Comparison of ENCODE assay signal across 12 cellular contexts in genomic region chrX:53321943-53322497, GRCh38. TPM values are rescaled to one million over a fixed set of nuclear protein-coding genes. Genes with fewer than 3 reads are reported as not detected.
DNase-seq lines count a peak whose midpoint lies in the region; ATAC-seq, FAIRE-seq and TF ChIP-seq lines count a peak whose summit lies in the region.
"Had no signal": no experiment of that assay in that cellular context is flagged by ENCODE, and none has a peak within 500 bp of the region (broad histone marks: within the 10 kb centered on the region; RNA-seq: fewer than 3 reads in every experiment).

No MANE protein-coding gene starts in this region.

- CTCF ChIA-PET in CD4-positive, alpha-beta T cell (lab: Charles Lee) = no interaction called here

- H3K9me3 Mint-ChIP-seq in CD4-positive, alpha-beta T cell = no peaks in the 10 kb centered on the region
- H3K9me3 Mint-ChIP-seq in H9 (peaks cover 76% of the 10 kb centered on the region in 2 experiments), astrocyte (ENCODE audit: unreplicated experiment) (no peaks in the 10 kb centered on the region)
- no peaks in the 10 kb centered on the region for H3K9me3 Mint-ChIP-seq in natural killer cell treated with Interleukin-12 subunit alpha and Interleukin-12 subunit beta and Interleukin-15 and Interleukin-18, amount 100 ng/mL, for 72 hours

- no peak overlapping the region for H2BK5ac ChIP-seq in H9 (ENCODE audit: insufficient read length, low read length)

- DNase-seq in CD4-positive, alpha-beta T cell = no peak
- DNase-seq in H9 (no peak), astrocyte (ENCODE audit: low read depth) (no peak), dedifferentiated amniotic fluid mesenchymal stem cell (ENCODE audit: extremely low spot score) (no peak)
- DNase-seq in natural killer cell treated with Interleukin-12 subunit alpha and Interleukin-12 subunit beta and Interleukin-15 and Interleukin-18, amount 100 ng/mL, for 72 hours (ENCODE audit: low spot score) = no peak
- DNase-seq: GOT3, NCI-H1092 had no signal

- H3K79me1 ChIP-seq in H9 (ENCODE audit: insufficient read depth, low read depth, low read length, poor library complexity, severe bottlenecking) = no peaks in the 10 kb centered on the region

- H3K27me3 Mint-ChIP-seq in CD4-positive, alpha-beta T cell = peaks cover 69% of the 10 kb centered on the region
- H3K27me3 Mint-ChIP-seq in H9 (ENCODE audit: low read depth) (peaks cover 59% of the 10 kb centered on the region), astrocyte (ENCODE audit: low read depth, unreplicated experiment) (peaks cover 52% of the 10 kb centered on the region)
- peaks cover 33 to 50% of the 10 kb centered on the region in 2 donors for H3K27me3 Mint-ChIP-seq in natural killer cell treated with Interleukin-12 subunit alpha and Interleukin-12 subunit beta and Interleukin-15 and Interleukin-18, amount 100 ng/mL, for 72 hours

- no peaks in the 10 kb centered on the region for H3K36me3 ChIP-seq in astrocyte (ENCODE audit: insufficient read depth, low read length)
- H3K36me3 ChIP-seq: suprapubic skin had no signal

- no peaks in the 10 kb centered on the region for H3K36me3 Mint-ChIP-seq in CD4-positive, alpha-beta T cell (ENCODE audit: low read depth)
- H3K36me3 Mint-ChIP-seq in H9 (ENCODE audit: insufficient read depth in 1 of 3, low read depth in 3 of 3) (peaks cover 2 to 11% (median 5%) of the 10 kb centered on the region in 3 experiments; a peak in 4 of 7 replicates), astrocyte (ENCODE audit: low read depth, unreplicated experiment) (no peaks in the 10 kb centered on the region)
- H3K36me3 Mint-ChIP-seq in natural killer cell treated with Interleukin-12 subunit alpha and Interleukin-12 subunit beta and Interleukin-15 and Interleukin-18, amount 100 ng/mL, for 72 hours = no peaks in the 10 kb centered on the region

- FAIRE-seq in astrocyte (lab: Jason Lieb, UNC) = no peak
- FAIRE-seq: G401.6, keratinocyte had no signal

- H3K9ac ChIP-seq in H9 (ENCODE audit: extremely low read depth, insufficient read length, low read length) (no peak overlapping the region), astrocyte (ENCODE audit: low read length) (no peak overlapping the region)

- peaks cover 75% of the 10 kb centered on the region for H3K27me3 ChIP-seq in CD4-positive, alpha-beta T cell (ENCODE audit: control insufficient read depth, insufficient read depth, low read length)
- H3K27me3 ChIP-seq in H9 (ENCODE audit: insufficient read depth, low read length) (no peaks in the 10 kb centered on the region), astrocyte (ENCODE audit: insufficient read depth, low read length) (peaks cover 33% of the 10 kb centered on the region)
- H3K27me3 ChIP-seq: suprapubic skin had no signal

- no peak overlapping the region for H4K8ac ChIP-seq in H9 (replicated peaks; ENCODE audit: insufficient read length, low read depth, low read length)

- no CpG with 5 or more reads among the region's 6 CpGs for WGBS in H9 (ENCODE audit: extremely low coverage, insufficient read length, low lambda C conversion rate)

- H2BK20ac ChIP-seq in H9 (ENCODE audit: low read depth, low read length, poor library complexity, severe bottlenecking) = no peak overlapping the region

- H3K4me1 Mint-ChIP-seq in CD4-positive, alpha-beta T cell (ENCODE audit: low read depth) = peaks cover 13% of the 10 kb centered on the region
- H3K4me1 Mint-ChIP-seq in H9 (peaks cover 33 to 39% of the 10 kb centered on the region in 2 experiments), astrocyte (ENCODE audit: low read depth, unreplicated experiment) (peaks cover 2% of the 10 kb centered on the region)
- H3K4me1 Mint-ChIP-seq in natural killer cell treated with Interleukin-12 subunit alpha and Interleukin-12 subunit beta and Interleukin-15 and Interleukin-18, amount 100 ng/mL, for 72 hours (ENCODE audit: low read depth in 2 of 2) = peaks cover 20 to 22% of the 10 kb centered on the region in 2 donors

- TF ChIP-seq CTCF in CD4-positive, alpha-beta T cell (IDR thresholded peaks at IDR 0.05) = no peak
- TF ChIP-seq CTCF in H9 (conservative IDR thresholded peaks at IDR 0.05) (no peak), astrocyte (IDR thresholded peaks at IDR 0.05; ENCODE audit: insufficient read depth, low read depth, low read length) (no peak)

- no peak overlapping the region for H3K18ac ChIP-seq in H9 (ENCODE audit: insufficient read length, low read depth, low read length)

- H3K9me3 ChIP-seq in CD4-positive, alpha-beta T cell (ENCODE audit: control insufficient read depth, low read length) = no peaks in the 10 kb centered on the region
- peaks cover 33% of the 10 kb centered on the region for H3K9me3 ChIP-seq in H9 (ENCODE audit: control insufficient read depth, low read depth, low read length)
- no peaks in the 10 kb centered on the region for H3K9me3 ChIP-seq in astrocyte (ENCODE audit: insufficient read depth, low read depth, low read length)
- H3K9me3 ChIP-seq: suprapubic skin had no signal

- peak overlapping the region; percentile 86 for H3K4me3 Mint-ChIP-seq in CD4-positive, alpha-beta T cell
- H3K4me3 Mint-ChIP-seq in H9 (peak overlapping the region; percentile 58 to 84), astrocyte (ENCODE audit: unreplicated experiment) (peak overlapping the region; percentile 66)
- H3K4me3 Mint-ChIP-seq in natural killer cell treated with Interleukin-12 subunit alpha and Interleukin-12 subunit beta and Interleukin-15 and Interleukin-18, amount 100 ng/mL, for 72 hours = peak overlapping the region; percentile 59

- H3K23me2 ChIP-seq in H9 (ENCODE audit: insufficient read length, low read depth, low read length, poor library complexity, severe bottlenecking) = peaks cover 8% of the 10 kb centered on the region

- H3K79me2 ChIP-seq in H9 (ENCODE audit: insufficient read depth, low read length) (peaks cover 11% of the 10 kb centered on the region; the same call in 1 of the 2 replicates), astrocyte (ENCODE audit: insufficient read depth, low read length) (no peaks in the 10 kb centered on the region)

- H3K27ac Mint-ChIP-seq in CD4-positive, alpha-beta T cell = no peak overlapping the region
- peak overlapping the region in 1 of 3 experiments; percentile 5; a peak in 1 of 7 replicates for H3K27ac Mint-ChIP-seq in H9
- H3K27ac Mint-ChIP-seq in astrocyte (ENCODE audit: unreplicated experiment) = no peak overlapping the region
- peak overlapping the region in 1 of 2 donors; percentile 4 for H3K27ac Mint-ChIP-seq in natural killer cell treated with Interleukin-12 subunit alpha and Interleukin-12 subunit beta and Interleukin-15 and Interleukin-18, amount 100 ng/mL, for 72 hours

- H2BK120ac ChIP-seq in H9 (ENCODE audit: low read depth, low read length, poor library complexity, severe bottlenecking) = no peak overlapping the region

- H2AFZ ChIP-seq in H9 (ENCODE audit: low read length) (no peak overlapping the region), astrocyte (ENCODE audit: low read depth, low read length) (no peak overlapping the region)

- H3K14ac ChIP-seq in H9 (ENCODE audit: insufficient read depth, low read length) = no peak overlapping the region; the same call in 1 of the 2 replicates

- intact Hi-C loops in CD4-positive, alpha-beta T cell (cut with DNase I, micrococcal nuclease) = no loop called here

- H2AK5ac ChIP-seq in H9 (ENCODE audit: insufficient read length, low read length) = no peak overlapping the region

- no peak for ATAC-seq in CD4-positive, alpha-beta T cell (ENCODE audit: poor library complexity)
- no peak for ATAC-seq in natural killer cell treated with Interleukin-12 subunit alpha and Interleukin-12 subunit beta and Interleukin-15 and Interleukin-18, amount 100 ng/mL, for 72 hours
- ATAC-seq in HG02852 (IDR thresholded peaks at IDR 0.05; ENCODE audit: unreplicated experiment) = no peak
- no peak for ATAC-seq in HG03039 (IDR thresholded peaks at IDR 0.05; ENCODE audit: unreplicated experiment)

- H4K20me1 ChIP-seq in H9 (ENCODE audit: control insufficient read depth, insufficient read depth, insufficient read length) (no peaks in the 10 kb centered on the region), astrocyte (ENCODE audit: insufficient read depth, low read length) (peaks cover 3% of the 10 kb centered on the region)

- H3K4me2 ChIP-seq in H9 (ENCODE audit: insufficient read depth, insufficient read length, low read length) (peak overlapping the region; percentile 60), astrocyte (ENCODE audit: low read length) (no peak overlapping the region)

- no peak overlapping the region for H3T11ph ChIP-seq in H9 (ENCODE audit: low read length)

- H4K91ac ChIP-seq in H9 (ENCODE audit: insufficient read length, low read depth, low read length) = no peak overlapping the region

- POLR2A ChIA-PET in CD4-positive, alpha-beta T cell (lab: Charles Lee) = no interaction called here

- H3K4me1 ChIP-seq in H9 (ENCODE audit: insufficient read depth, low read length) (peaks cover 3% of the 10 kb centered on the region; the same call in 1 of the 2 replicates), astrocyte (ENCODE audit: insufficient read depth, low read length) (peaks cover 3% of the 10 kb centered on the region)

- H3K56ac ChIP-seq in H9 (ENCODE audit: insufficient read length, low read depth, low read length) = no peak overlapping the region

- H4K5ac ChIP-seq in H9 (ENCODE audit: insufficient read length, low read depth, low read length) = no peak overlapping the region

- H3K4me3 ChIP-seq in astrocyte (ENCODE audit: insufficient read depth, low read depth, low read length) = no peak overlapping the region

- H3K23ac ChIP-seq in H9 (ENCODE audit: insufficient read length, low read depth, low read length) = no peak overlapping the region

- no peak overlapping the region for H3K27ac ChIP-seq in CD4-positive, alpha-beta T cell (ENCODE audit: low read depth, low read length)
- H3K27ac ChIP-seq in H9 (ENCODE audit: insufficient read length, low read depth, low read length) (peak overlapping the region; percentile 46), astrocyte (ENCODE audit: low read depth, low read length) (no peak overlapping the region)
- H3K27ac ChIP-seq: suprapubic skin had no signal

- H2BK12ac ChIP-seq in H9 (ENCODE audit: insufficient read length, low read depth, low read length) = no peak overlapping the region

- no peak overlapping the region for H3K4ac ChIP-seq in H9 (ENCODE audit: low read depth, low read length)

- H2BK15ac ChIP-seq in H9 (ENCODE audit: low read depth, low read length) = no peak overlapping the region

RNA-seq across cellular contexts. Expression of gene IQSEC2, which starts 40.6 kb away (rescaled TPM):
- total RNA-seq in CD4-positive, alpha-beta T cell = 1 to 10 TPM in 1 of 2 experiments, under 1 TPM in 1; 0.85 to 2.2 TPM
- 7.0 and 8.4 TPM in 2 replicates for total RNA-seq in H9 (2021)
- total RNA-seq in astrocyte = 8.2 and 9.2 TPM in 2 replicates
- under 1 TPM; 0.48 to 0.86 TPM for total RNA-seq in natural killer cell treated with Interleukin-12 subunit alpha and Interleukin-12 subunit beta and Interleukin-15 and Interleukin-18, amount 100 ng/mL, for 72 hours
